23 cellular contexts compared by ENCODE assay signal in genomic region chr16:86039606-86040005, GRCh38.
"Had no signal": no experiment of that assay in that cellular context is flagged by ENCODE, and none has a peak within 500 bp of the region (broad histone marks: within the 10 kb centered on the region; RNA-seq: fewer than 3 reads in every experiment).

No MANE protein-coding gene starts in this region.

- H3K4me1 ChIP-seq: foreskin keratinocyte, pancreas, tibial artery had no signal

- H3K9me3 ChIP-seq: esophagus muscularis mucosa, left lung, neutrophil, pancreas, testis, tibial artery had no signal

- ATAC-seq: foreskin keratinocyte; left lung; natural killer cell; sciatic nerve; stimulated activated memory B cell treated with anti-CD40 and anti-IgM and Interleukin-4, amounts not matched to agents 10 μg/mL and 1 μg/mL and 100 μg/mL, for 72 hours had no signal

- H3K27ac ChIP-seq: dorsolateral prefrontal cortex, esophagus muscularis mucosa, foreskin keratinocyte, left lung, neutrophil, pancreas, testis, tibial artery had no signal

- H3K36me3 ChIP-seq: esophagus muscularis mucosa, left lung, neutrophil, pancreas, tibial artery had no signal

- H3K27me3 ChIP-seq: esophagus muscularis mucosa, foreskin keratinocyte, pancreas, testis had no signal

- H3K4me3 ChIP-seq: dorsolateral prefrontal cortex, esophagus muscularis mucosa, left lung, pancreas, testis, tibial artery had no signal

- FAIRE-seq: colon, endothelial cell of umbilical vein, keratinocyte, pancreas, urothelium cell line had no signal

- DNase-seq: caudate nucleus; cerebellar nuclear complex; effector CD8-positive, alpha-beta T cell; foreskin keratinocyte; hypothalamus; immature natural killer cell; mesendoderm; natural killer cell; pancreas; stimulated activated CD4-positive, alpha-beta T cell treated with anti-CD3 and anti-CD28 coated beads, Interleukin-4, amount 100 ng/mL, for 4 hours; substantia nigra; testis had no signal
